ENCODE assay signal across 8 cellular contexts in the genomic region with DNA sequence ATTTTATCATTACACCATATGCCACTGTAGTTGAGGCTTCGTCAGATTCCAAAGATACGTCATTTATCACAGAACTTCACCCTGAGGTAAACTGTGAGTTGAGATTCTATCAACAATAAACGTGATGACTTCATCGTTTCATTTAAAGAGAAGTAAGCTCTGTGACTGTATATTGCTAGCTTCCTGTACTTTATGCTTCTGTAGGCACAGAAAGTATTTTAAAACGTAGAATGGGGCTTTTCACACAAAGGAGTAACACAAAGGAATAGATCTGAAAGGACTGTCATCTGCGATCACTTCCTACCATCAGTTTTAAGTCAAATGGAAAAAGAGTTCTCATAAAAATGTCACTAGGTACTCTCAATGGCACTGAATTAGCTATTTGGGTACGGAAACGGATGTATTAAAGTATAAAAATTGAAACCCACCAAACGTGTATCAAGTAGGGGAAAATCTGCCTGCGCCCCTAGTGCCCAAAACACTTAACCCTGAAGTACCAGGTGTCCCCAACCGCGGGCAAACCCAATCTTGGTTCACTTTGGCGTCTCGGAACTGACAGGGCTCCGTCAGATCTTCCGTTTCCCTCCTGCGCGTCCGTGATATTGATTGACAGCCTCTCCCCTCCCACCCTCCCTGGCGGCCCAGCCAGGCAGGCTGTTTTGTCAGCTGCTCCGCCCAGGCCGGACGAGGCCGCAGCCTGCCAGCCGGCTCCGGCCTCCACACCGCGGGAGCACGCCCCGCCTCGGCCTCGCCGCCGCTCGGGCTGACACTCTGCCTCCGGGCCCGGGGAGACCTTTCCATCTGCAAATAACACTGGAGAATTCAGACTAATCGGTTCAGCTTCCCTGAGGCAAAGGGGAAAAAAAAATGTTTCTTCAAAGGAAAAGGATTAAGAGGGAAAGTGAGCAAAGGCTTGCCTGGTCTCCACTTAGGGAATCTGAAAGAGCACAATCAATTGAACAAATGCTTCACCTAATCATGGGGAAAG.
DNase-seq lines count a peak whose midpoint lies in the region; ATAC-seq lines count a peak whose summit lies in the region.

No MANE protein-coding gene starts in this region.

- H3K4me1 Mint-ChIP-seq in activated CD4-positive, alpha-beta T cell treated with anti-CD3 and anti-CD28 coated beads, Interleukin-2, amount 10 ng/mL, durations not matched to agents 24 days and 14 days = peaks cover 5% of the 10 kb centered on the region
- peaks cover 10 to 12% of the 10 kb centered on the region in 2 donors for H3K4me1 Mint-ChIP-seq in effector memory CD8-positive, alpha-beta T cell (ENCODE audit: low read depth in 2 of 2)

- H3K27ac Mint-ChIP-seq in activated CD4-positive, alpha-beta T cell treated with anti-CD3 and anti-CD28 coated beads, Interleukin-2, amount 10 ng/mL, durations not matched to agents 24 days and 14 days = peak overlapping the region; percentile 37
- H3K27ac Mint-ChIP-seq in effector memory CD8-positive, alpha-beta T cell = peak overlapping the region; percentile 20 to 90

- no peaks in the 10 kb centered on the region for H3K9me3 Mint-ChIP-seq in activated CD4-positive, alpha-beta T cell treated with anti-CD3 and anti-CD28 coated beads, Interleukin-2, amount 10 ng/mL, durations not matched to agents 24 days and 14 days
- no peaks in the 10 kb centered on the region for H3K9me3 Mint-ChIP-seq in effector memory CD8-positive, alpha-beta T cell

- ATAC-seq in GM18508 (IDR thresholded peaks at IDR 0.05; ENCODE audit: insufficient read depth, unreplicated experiment) = peak; percentile 96
- peak; percentile 100 for ATAC-seq in HG02973 (IDR thresholded peaks at IDR 0.05; ENCODE audit: unreplicated experiment)
- peak; percentile 76 for ATAC-seq in effector memory CD8-positive, alpha-beta T cell (replicated peaks)

- intact Hi-C loops in activated CD4-positive, alpha-beta T cell treated with anti-CD3 and anti-CD28 coated beads, Interleukin-2, amount 10 ng/mL, durations not matched to agents 24 days and 14 days (cut with micrococcal nuclease) = loop anchor here (10.0 kb wide), 1 partner anchor 246 kb away; no protein-coding TSS in a partner anchor

- DNase-seq in A172 (ENCODE audit: low spot score) (peak; percentile 37), NCI-H226 (peak; percentile 55), lung microvascular endothelial cell (ENCODE audit: low read depth in 2 of 2) (peak; percentile 89 to 92)
- DNase-seq in activated CD4-positive, alpha-beta T cell treated with anti-CD3 and anti-CD28 coated beads, Interleukin-2, amount 10 ng/mL, durations not matched to agents 24 days and 14 days = peak; percentile 76
- peak in 2 of 3 experiments; percentile 8 to 21 for DNase-seq in effector memory CD8-positive, alpha-beta T cell
- peak; percentile 6 for DNase-seq in stimulated activated CD8-positive, alpha-beta memory T cell treated with anti-CD3 and anti-CD28 coated beads, Interleukin-12 subunit alpha, Interleukin-12 subunit beta, amount 100 ng/mL, for 4 hours (ENCODE audit: low read depth)

- H3K27me3 Mint-ChIP-seq in activated CD4-positive, alpha-beta T cell treated with anti-CD3 and anti-CD28 coated beads, Interleukin-2, amount 10 ng/mL, durations not matched to agents 24 days and 14 days = peaks cover 17% of the 10 kb centered on the region
- no peaks in the 10 kb centered on the region for H3K27me3 Mint-ChIP-seq in effector memory CD8-positive, alpha-beta T cell

- H3K36me3 Mint-ChIP-seq in activated CD4-positive, alpha-beta T cell treated with anti-CD3 and anti-CD28 coated beads, Interleukin-2, amount 10 ng/mL, durations not matched to agents 24 days and 14 days (ENCODE audit: low read depth) = no peaks in the 10 kb centered on the region
- H3K36me3 Mint-ChIP-seq in effector memory CD8-positive, alpha-beta T cell (ENCODE audit: insufficient read depth) = no peaks in the 10 kb centered on the region

- H3K4me3 Mint-ChIP-seq in activated CD4-positive, alpha-beta T cell treated with anti-CD3 and anti-CD28 coated beads, Interleukin-2, amount 10 ng/mL, durations not matched to agents 24 days and 14 days = peak overlapping the region; percentile 77
- peak overlapping the region; percentile 64 to 80 for H3K4me3 Mint-ChIP-seq in effector memory CD8-positive, alpha-beta T cell

Comparison
In these comparisons a context has a peak if more than half of its experiments do, and no peak if none do; other contexts are left out.
1. Peak in every context shown above with its lines: DNase-seq and ATAC-seq.
2. DNase-seq: peak in every context shown above with its lines; median percentile 90 in lung microvascular endothelial cell; 76 in activated CD4-positive, alpha-beta T cell treated with anti-CD3 and anti-CD28 coated beads, Interleukin-2, amount 10 ng/mL, durations not matched to agents 24 days and 14 days; 55 in NCI-H226; 37 in A172; 14 in effector memory CD8-positive, alpha-beta T cell; 6 in stimulated activated CD8-positive, alpha-beta memory T cell treated with anti-CD3 and anti-CD28 coated beads, Interleukin-12 subunit alpha, Interleukin-12 subunit beta, amount 100 ng/mL, for 4 hours.